Comparison of ENCODE assay signal across 1 cellular context in genomic region chr1:248872752-248873408, GRCh38.
TF ChIP-seq lines count a peak whose summit lies in the region.

No MANE protein-coding gene starts in this region.

TF ChIP-seq in K562, 482 proteins besides CTCF, POLR2A, EP300 and RAD21 (continued from another document and continues in another):
- no peak for TF ChIP-seq ZNF280B (CRISPR knock-in tag; IDR thresholded peaks at IDR 0.05)
- peak; percentile 55 for TF ChIP-seq KAT7 (CRISPR knock-in tag; IDR thresholded peaks at IDR 0.05; ENCODE audit: borderline replicate concordance)
- peak; percentile 41; the same call in 1 of the 2 replicates for TF ChIP-seq PHF21A (IDR thresholded peaks at IDR 0.05; ENCODE audit: borderline replicate concordance, low read depth)
- no peak for TF ChIP-seq NR1H2 (CRISPR knock-in tag; IDR thresholded peaks at IDR 0.05)
- TF ChIP-seq REST (CRISPR knock-in tag; IDR thresholded peaks at IDR 0.05; ENCODE audit: low read depth) = 0 out of 2 replicates have a peak, but pooled peaks have one; percentile 46
- TF ChIP-seq TSHZ1 (CRISPR knock-in tag; IDR thresholded peaks at IDR 0.05) = no peak
- TF ChIP-seq GTF3C2 (IDR thresholded peaks at IDR 0.05; ENCODE audit: borderline replicate concordance, extremely low read depth, insufficient read length) = peak; percentile 36
- 0 out of 2 replicates have a peak, but pooled peaks have one; percentile 22 for TF ChIP-seq SMAD4 (CRISPR knock-in tag; conservative IDR thresholded peaks at IDR 0.05)
- TF ChIP-seq HES1 (IDR thresholded peaks at IDR 0.05; ENCODE audit: low read depth) = 0 out of 2 replicates have a peak, but pooled peaks have one; percentile 22
- TF ChIP-seq MNT (conservative IDR thresholded peaks at IDR 0.05) = peak; percentile 7 to 56; a peak in 2 of 4 replicates
- TF ChIP-seq SP2 (IDR thresholded peaks at IDR 0.05; ENCODE audit: extremely low read depth, low read depth, low read length, poor library complexity, severe bottlenecking) = no peak
- peak in 1 of 2 experiments; percentile 53; a peak in 1 of 4 replicates for TF ChIP-seq UBTF (IDR thresholded peaks at IDR 0.05; ENCODE audit: borderline replicate concordance in 1 of 2, low read depth in 2 of 2, low read length in 2 of 2)
- 0 out of 2 replicates have a peak, but pooled peaks have one; percentile 9 for TF ChIP-seq KLF1 (tag; IDR thresholded peaks at IDR 0.05)
- peak; percentile 96 for TF ChIP-seq ADNP (tag; IDR thresholded peaks at IDR 0.05)
- peak; percentile 13; the same call in 1 of the 2 replicates for TF ChIP-seq MYC (IDR thresholded peaks at IDR 0.05; ENCODE audit: low read depth, low read length)
- no peak for TF ChIP-seq MYC (CRISPR knock-in tag; IDR thresholded peaks at IDR 0.05; ENCODE audit: borderline replicate concordance, low read depth)
- 0 out of 2 replicates have a peak, but pooled peaks have one; percentile 43 for TF ChIP-seq CUX1 (CRISPR knock-in tag; IDR thresholded peaks at IDR 0.05)
- no peak for TF ChIP-seq SRSF7 (optimal IDR thresholded peaks at IDR 0.05; ENCODE audit: low read depth, low read length)
- no peak for TF ChIP-seq RBM14 (IDR thresholded peaks at IDR 0.05; ENCODE audit: borderline replicate concordance, insufficient read depth, low read depth, low read length)
- 0 out of 2 replicates have a peak, but pooled peaks have one; percentile 42 for TF ChIP-seq ZFP91 (CRISPR knock-in tag; IDR thresholded peaks at IDR 0.05)
- peak; percentile 96 for TF ChIP-seq ZFX (CRISPR knock-in tag; IDR thresholded peaks at IDR 0.05)
- peak; percentile 76 for TF ChIP-seq ZNF589 (CRISPR knock-in tag; IDR thresholded peaks at IDR 0.05; ENCODE audit: low read depth)
- 0 out of 4 replicates have a peak, but pooled peaks of 1 of the 2 experiments have one; percentile 32 for TF ChIP-seq MCM7 (IDR thresholded peaks at IDR 0.05)
